In genomic region chr12:101783838-101784237, GRCh38 we compare ENCODE assay signal across 23 cellular contexts. TPM values are rescaled to one million over a fixed set of nuclear protein-coding genes. Genes with fewer than 3 reads are reported as not detected.
DNase-seq lines count a peak whose midpoint lies in the region; ATAC-seq, FAIRE-seq and TF ChIP-seq lines count a peak whose summit lies in the region.
"Had no signal": no experiment of that assay in that cellular context is flagged by ENCODE, and none has a peak within 500 bp of the region (broad histone marks: within the 10 kb centered on the region; RNA-seq: fewer than 3 reads in every experiment).

No MANE protein-coding gene starts in this region.

- H3K27me3 Mint-ChIP-seq in activated naive CD4-positive, alpha-beta T cell treated with anti-CD3 and anti-CD28 coated beads, Interleukin-2, amount 50 U/mL, for 24 hours: no peaks in the 10 kb centered on the region
- H3K27me3 Mint-ChIP-seq in activated CD4-positive, alpha-beta T cell treated with anti-CD3 and anti-CD28 coated beads for 36 hours: no peaks in the 10 kb centered on the region

- peaks cover 13% of the 10 kb centered on the region for H3K36me3 Mint-ChIP-seq in activated naive CD4-positive, alpha-beta T cell treated with anti-CD3 and anti-CD28 coated beads, Interleukin-2, amount 50 U/mL, for 24 hours
- H3K36me3 Mint-ChIP-seq in activated CD4-positive, alpha-beta T cell treated with anti-CD3 and anti-CD28 coated beads for 36 hours (ENCODE audit: low read depth): peaks cover 17% of the 10 kb centered on the region

- POLR2A ChIA-PET in activated CD4-positive, alpha-beta T cell treated with anti-CD3 and anti-CD28 coated beads for 36 hours (lab: Charles Lee): no interaction called here

- H3K4me1 Mint-ChIP-seq in activated naive CD4-positive, alpha-beta T cell treated with anti-CD3 and anti-CD28 coated beads, Interleukin-2, amount 50 U/mL, for 24 hours: no peaks in the 10 kb centered on the region
- peaks cover 24% of the 10 kb centered on the region for H3K4me1 Mint-ChIP-seq in activated CD4-positive, alpha-beta T cell treated with anti-CD3 and anti-CD28 coated beads for 36 hours

- peak overlapping the region; percentile 32 for H3K27ac Mint-ChIP-seq in activated naive CD4-positive, alpha-beta T cell treated with anti-CD3 and anti-CD28 coated beads, Interleukin-2, amount 50 U/mL, for 24 hours
- no peak overlapping the region for H3K27ac Mint-ChIP-seq in activated CD4-positive, alpha-beta T cell treated with anti-CD3 and anti-CD28 coated beads for 36 hours

- H3K27me3 ChIP-seq in gastrocnemius medialis: no peaks in the 10 kb centered on the region
- H3K27me3 ChIP-seq: BE2C had no signal

- in situ Hi-C loops in gastrocnemius medialis (cut with MboI; ENCODE audit: low sequenced_read_pairs in 4 of 4): loop anchor here in 1 of 4 donors (5.0 kb wide), 1 partner anchor 43 kb away; no protein-coding TSS in a partner anchor

- H3K4me3 ChIP-seq in gastrocnemius medialis: no peak overlapping the region
- H3K4me3 ChIP-seq: GM12878, K562 had no signal

- CTCF ChIA-PET in activated CD4-positive, alpha-beta T cell treated with anti-CD3 and anti-CD28 coated beads for 36 hours (lab: Charles Lee): interaction anchor here (1.0 to 2.4 kb wide), 3 partner anchors 40 to 57 kb away, joined by 3 to 9 read pairs (median 4); partner anchors contain the start of gene GNPTAB

- DNase-seq in activated naive CD4-positive, alpha-beta T cell (lab: John Stamatoyannopoulos, UW): no peak
- DNase-seq in left colon (no peak), gastrocnemius medialis (no peak), frontal cortex (ENCODE audit: low spot score in 2 of 2) (no peak)
- DNase-seq in activated CD4-positive, alpha-beta T cell treated with anti-CD3 and anti-CD28 coated beads for 36 hours: no peak
- DNase-seq: BE2C; Calu3; CD8-positive, alpha-beta T cell; DMS53; EL; H9; NCI-H1105; NCI-H1694; NCI-H2081 treated with DMSO at 0.1 percent for 48 hours had no signal

- no peak overlapping the region for H3K4me3 Mint-ChIP-seq in activated naive CD4-positive, alpha-beta T cell treated with anti-CD3 and anti-CD28 coated beads, Interleukin-2, amount 50 U/mL, for 24 hours
- H3K4me3 Mint-ChIP-seq in activated CD4-positive, alpha-beta T cell treated with anti-CD3 and anti-CD28 coated beads for 36 hours: no peak overlapping the region
- H3K4me3 Mint-ChIP-seq: CD8-positive, alpha-beta T cell; H9 had no signal

- no peaks in the 10 kb centered on the region for H3K9me3 ChIP-seq in gastrocnemius medialis
- H3K9me3 ChIP-seq: BE2C had no signal

- no peak for TF ChIP-seq CTCF in VCaP (conservative IDR thresholded peaks at IDR 0.05)
- TF ChIP-seq CTCF in gastrocnemius medialis (IDR thresholded peaks at IDR 0.05 in 4 of 5, conservative IDR thresholded peaks at IDR 0.05 in 1 of 5): no peak

- no peaks in the 10 kb centered on the region for H3K9me3 Mint-ChIP-seq in activated naive CD4-positive, alpha-beta T cell treated with anti-CD3 and anti-CD28 coated beads, Interleukin-2, amount 50 U/mL, for 24 hours
- H3K9me3 Mint-ChIP-seq in activated CD4-positive, alpha-beta T cell treated with anti-CD3 and anti-CD28 coated beads for 36 hours (ENCODE audit: low read depth): no peaks in the 10 kb centered on the region
- H3K9me3 Mint-ChIP-seq: CD8-positive, alpha-beta T cell; H9 had no signal

- ATAC-seq in left colon: peak; percentile 53
- no peak for ATAC-seq in gastrocnemius medialis
- ATAC-seq in activated CD4-positive, alpha-beta T cell treated with anti-CD3 and anti-CD28 coated beads for 36 hours: no peak
- no peak for ATAC-seq in GM18498 (IDR thresholded peaks at IDR 0.05; ENCODE audit: unreplicated experiment)
- ATAC-seq: CD8-positive, alpha-beta T cell; GM12878; K562; Panc1 had no signal

- TF ChIP-seq POLR2A in gastrocnemius medialis (IDR thresholded peaks at IDR 0.05): no peak

- intact Hi-C loops in left colon (cut with DNase I, micrococcal nuclease): no loop called here
- intact Hi-C loops in gastrocnemius medialis (cut with DNase I; ENCODE audit: low total_unique reads): no loop called here
- intact Hi-C loops in activated CD4-positive, alpha-beta T cell treated with anti-CD3 and anti-CD28 coated beads for 36 hours (cut with DNase I, micrococcal nuclease): no loop called here

- no peak for FAIRE-seq in frontal cortex (lab: Jason Lieb, UNC)
- FAIRE-seq: GM12878, GM19239, K562 had no signal

- peaks cover 17 to 36% of the 10 kb centered on the region in 2 donors for H3K4me1 ChIP-seq in gastrocnemius medialis
- H3K4me1 ChIP-seq: BE2C had no signal

- peaks cover 0 to 11% of the 10 kb centered on the region in 2 donors for H3K36me3 ChIP-seq in gastrocnemius medialis
- H3K36me3 ChIP-seq: BE2C had no signal

- peak overlapping the region; percentile 68 for H3K27ac ChIP-seq in VCaP
- peak overlapping the region; percentile 70 to 90 (median 78) for H3K27ac ChIP-seq in gastrocnemius medialis

RNA-seq across cellular contexts. Expression of gene SYCP3, which starts 44.6 kb away (rescaled TPM):
- total RNA-seq in left colon: under 1 TPM; 0.15 to 0.20 TPM
- total RNA-seq in gastrocnemius medialis: under 1 TPM in 1 of 4 donors, not detected in 3; 0.66 TPM
- 0.82 TPM for total RNA-seq in frontal cortex
- total RNA-seq in activated CD4-positive, alpha-beta T cell treated with anti-CD3 and anti-CD28 coated beads for 36 hours: under 1 TPM in 1 of 2 experiments, not detected in 1; 0.16 TPM
- total RNA-seq: A172, NCI-H460 had no signal

RNA-seq across cellular contexts. Expression of gene GNPTAB, which starts 46.9 kb away (rescaled TPM):
- total RNA-seq in left colon (10 to 100 TPM; 90.2 to 95.1 TPM), gastrocnemius medialis (10 to 100 TPM; 10.7 to 30.3 (median 16.2) TPM), frontal cortex (139 TPM)
- 10 to 100 TPM; 20.4 to 24.0 TPM for total RNA-seq in activated CD4-positive, alpha-beta T cell treated with anti-CD3 and anti-CD28 coated beads for 36 hours
